ENCODE assay signal across 27 cellular contexts in genomic region chr13:50509771-50510441, GRCh38.
A peak's percentile ranks its signal among the peaks of the same experiment; 100 is the strongest.
DNase-seq lines count a peak whose midpoint lies in the region; ATAC-seq, FAIRE-seq and TF ChIP-seq lines count a peak whose summit lies in the region.
"Had no signal": no experiment of that assay in that cellular context is flagged by ENCODE, and none has a peak within 500 bp of the region (broad histone marks: within the 10 kb centered on the region; RNA-seq: fewer than 3 reads in every experiment).

No MANE protein-coding gene starts in this region.

- peak overlapping the region; percentile 99 for H3K27ac ChIP-seq in OCI-LY1 (ENCODE audit: low read depth, low read length, poor library complexity, severe bottlenecking)
- H3K27ac ChIP-seq: cardiac muscle cell, SJCRH30 had no signal

- ATAC-seq in GM19023 (IDR thresholded peaks at IDR 0.05; ENCODE audit: unreplicated experiment) (no peak), HG03439 (IDR thresholded peaks at IDR 0.05; ENCODE audit: unreplicated experiment) (no peak)
- ATAC-seq: GM12878; naive thymus-derived CD4-positive, alpha-beta T cell; sciatic nerve had no signal

- no peaks in the 10 kb centered on the region for H3K27me3 ChIP-seq in OCI-LY1 (ENCODE audit: insufficient read depth, low read length)
- H3K27me3 ChIP-seq: cardiac muscle cell, hepatocyte, SJCRH30 had no signal

- H3K36me3 ChIP-seq in OCI-LY1 (ENCODE audit: insufficient read depth, low read length) = no peaks in the 10 kb centered on the region
- H3K36me3 ChIP-seq: cardiac muscle cell, SJCRH30 had no signal

- no peak for TF ChIP-seq POLR2A in H54 (IDR thresholded peaks at IDR 0.05; ENCODE audit: low read depth, low read length)

- DNase-seq in Caki2 (ENCODE audit: low read depth) (peak; percentile 38), H54 (ENCODE audit: insufficient read length, low spot score) (peak; percentile 16), islet precursor cell (peak; percentile 93), AG08396 (ENCODE audit: low spot score) (no peak), AG08395 (ENCODE audit: low spot score) (no peak)
- DNase-seq: activated CD4-positive, CD25-positive, alpha-beta regulatory T cell; activated naive CD8-positive, alpha-beta T cell treated with anti-CD3 and anti-CD28 coated beads, Interleukin-2, amount 10 ng/mL, durations not matched to agents 7 days and 5 days; Calu3; dermis blood vessel endothelial cell; GF-D8; mammary epithelial cell; naive thymus-derived CD4-positive, alpha-beta T cell; NCI-H2107; NCI-H69; OCI-M1; SJCRH30; stimulated activated naive CD4-positive, alpha-beta T cell; trophoblast cell had no signal

- H3K9me2 ChIP-seq in OCI-LY1 (ENCODE audit: low read depth, low read length) = no peaks in the 10 kb centered on the region

- peaks cover 7% of the 10 kb centered on the region; the same call in 1 of the 2 replicates for H3F3A ChIP-seq in OCI-LY1 (ENCODE audit: insufficient read depth, low read length)

- no peak for FAIRE-seq in H54 (lab: Jason Lieb, UNC)
- FAIRE-seq: GM12878, H1, islet of Langerhans had no signal

- H3K4me1 ChIP-seq in OCI-LY1 (ENCODE audit: insufficient read depth, low read length, severe bottlenecking) = peaks cover 49% of the 10 kb centered on the region

- H3K9me3 ChIP-seq in OCI-LY1 (ENCODE audit: low read length) = no peaks in the 10 kb centered on the region
- H3K9me3 ChIP-seq: SJCRH30 had no signal

- in situ Hi-C loops in Caki2 (cut with HindIII; ENCODE audit: low pct_unique_long_range_greater_than_20kb, low sequenced_read_pairs) = no loop called here

- H3K9ac ChIP-seq in OCI-LY1 (ENCODE audit: low read length) = no peak overlapping the region

- H4K20me1 ChIP-seq in OCI-LY1 (ENCODE audit: insufficient read depth, low read length) = no peaks in the 10 kb centered on the region

- no peak for TF ChIP-seq CTCF in OCI-LY1 (IDR thresholded peaks at IDR 0.05; ENCODE audit: low read length)

- H2AFZ ChIP-seq in OCI-LY1 (ENCODE audit: low read length) = no peak overlapping the region
- H2AFZ ChIP-seq: hepatocyte had no signal

- H3K4me2 ChIP-seq in OCI-LY1 (ENCODE audit: low read length) = no peak overlapping the region
- H3K4me2 ChIP-seq: hepatocyte had no signal

- H3K4me3 ChIP-seq in OCI-LY1 (ENCODE audit: low read depth, low read length, poor library complexity, severe bottlenecking) = no peak overlapping the region
- H3K4me3 ChIP-seq: cardiac muscle cell, GM12878, hepatocyte, SJCRH30 had no signal

- no peaks in the 10 kb centered on the region for H3K79me2 ChIP-seq in OCI-LY1 (ENCODE audit: insufficient read depth, low read length)
- H3K79me2 ChIP-seq: hepatocyte had no signal

Comparison
In these comparisons a context has a peak if more than half of its experiments do, and no peak if none do; other contexts are left out.
1. DNase-seq: peak in Caki2 (single experiment), H54 (single experiment) and islet precursor cell (single experiment); none in AG08396 (single experiment) and AG08395 (single experiment).